In the genomic region with DNA sequence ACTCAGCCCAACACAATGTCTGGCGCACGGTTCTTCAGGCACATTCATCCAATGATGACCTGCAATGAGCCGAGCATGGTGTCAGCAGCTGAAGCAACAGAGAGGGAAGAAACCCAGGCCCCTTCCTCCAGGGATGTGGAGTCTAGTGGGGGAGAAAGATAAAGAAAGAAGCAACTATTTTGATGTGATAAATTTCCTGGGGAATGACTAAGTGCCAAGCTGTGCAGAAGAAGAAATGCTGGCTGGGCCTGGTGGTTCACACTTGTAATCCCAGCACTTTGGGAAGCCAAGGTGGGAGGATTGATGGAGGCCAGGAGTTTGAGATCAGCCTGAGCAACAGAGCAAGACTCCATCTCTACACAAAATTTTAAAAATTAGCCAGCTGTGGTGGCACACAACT, we compare ENCODE assay signal across 22 cellular contexts.
"Had no signal": no experiment of that assay in that cellular context is flagged by ENCODE, and none has a peak within 500 bp of the region (broad histone marks: within the 10 kb centered on the region; RNA-seq: fewer than 3 reads in every experiment).

No MANE protein-coding gene starts in this region.

- H3K4me1 ChIP-seq: colonic mucosa, gastrocnemius medialis, left lung, prostate gland, right atrium auricular region, suprapubic skin, upper lobe of left lung had no signal

- ATAC-seq: activated CD8-positive, alpha-beta memory T cell treated with anti-CD3 and anti-CD28 coated beads, Interleukin-2, amount 10 ng/mL, durations not matched to agents 7 days and 5 days; gastrocnemius medialis; stimulated activated naive CD8-positive, alpha-beta T cell treated with anti-CD3 and anti-CD28 coated beads, Interleukin-15, amount 100 ng/mL, for 72 hours had no signal

- H3K27ac ChIP-seq: brain microvascular endothelial cell, colonic mucosa, epithelial cell of prostate, gastrocnemius medialis, left lung, prostate gland, right atrium auricular region, suprapubic skin, upper lobe of left lung had no signal

- H3K4me3 ChIP-seq: colonic mucosa, gastrocnemius medialis, left lung, prostate gland, right atrium auricular region, skin epidermis, suprapubic skin, upper lobe of left lung had no signal

- H3K36me3 ChIP-seq: brain microvascular endothelial cell, colonic mucosa, gastrocnemius medialis, left lung, prostate gland, right atrium auricular region, suprapubic skin, upper lobe of left lung had no signal

- H3K9me3 ChIP-seq: colonic mucosa, gastrocnemius medialis, left lung, prostate gland, right atrium auricular region, suprapubic skin, upper lobe of left lung had no signal

- FAIRE-seq: kidney had no signal

- DNase-seq: activated B cell treated with CpG ODN at 0.5 μM for 24 hours; activated CD4-positive, alpha-beta memory T cell treated with anti-CD3 and anti-CD28 coated beads, Interleukin-2, amount 10 ng/mL, durations not matched to agents 7 days and 5 days; activated CD4-positive, alpha-beta T cell treated with anti-CD3 and anti-CD28 coated beads for 4 hours; activated CD8-positive, alpha-beta memory T cell treated with anti-CD3 and anti-CD28 coated beads, Interleukin-2, amount 10 ng/mL, durations not matched to agents 7 days and 5 days; activated naive CD4-positive, alpha-beta T cell; activated naive CD8-positive, alpha-beta T cell treated with anti-CD3 and anti-CD28 coated beads for 36 hours; colonic mucosa; endodermal cell; gastrocnemius medialis; head of caudate nucleus; kidney; left lung; midbrain; stimulated activated CD4-positive, alpha-beta T cell treated with anti-CD3 and anti-CD28 coated beads, Interleukin-4, amount 100 ng/mL, for 1 hour; stimulated activated naive CD8-positive, alpha-beta T cell treated with anti-CD3 and anti-CD28 coated beads, Interleukin-15, amount 100 ng/mL, for 72 hours; upper lobe of left lung had no signal

- H3K27me3 ChIP-seq: brain microvascular endothelial cell, colonic mucosa, gastrocnemius medialis, left lung, right atrium auricular region, suprapubic skin, upper lobe of left lung had no signal
